8 cellular contexts compared by ENCODE assay signal in the genomic region with DNA sequence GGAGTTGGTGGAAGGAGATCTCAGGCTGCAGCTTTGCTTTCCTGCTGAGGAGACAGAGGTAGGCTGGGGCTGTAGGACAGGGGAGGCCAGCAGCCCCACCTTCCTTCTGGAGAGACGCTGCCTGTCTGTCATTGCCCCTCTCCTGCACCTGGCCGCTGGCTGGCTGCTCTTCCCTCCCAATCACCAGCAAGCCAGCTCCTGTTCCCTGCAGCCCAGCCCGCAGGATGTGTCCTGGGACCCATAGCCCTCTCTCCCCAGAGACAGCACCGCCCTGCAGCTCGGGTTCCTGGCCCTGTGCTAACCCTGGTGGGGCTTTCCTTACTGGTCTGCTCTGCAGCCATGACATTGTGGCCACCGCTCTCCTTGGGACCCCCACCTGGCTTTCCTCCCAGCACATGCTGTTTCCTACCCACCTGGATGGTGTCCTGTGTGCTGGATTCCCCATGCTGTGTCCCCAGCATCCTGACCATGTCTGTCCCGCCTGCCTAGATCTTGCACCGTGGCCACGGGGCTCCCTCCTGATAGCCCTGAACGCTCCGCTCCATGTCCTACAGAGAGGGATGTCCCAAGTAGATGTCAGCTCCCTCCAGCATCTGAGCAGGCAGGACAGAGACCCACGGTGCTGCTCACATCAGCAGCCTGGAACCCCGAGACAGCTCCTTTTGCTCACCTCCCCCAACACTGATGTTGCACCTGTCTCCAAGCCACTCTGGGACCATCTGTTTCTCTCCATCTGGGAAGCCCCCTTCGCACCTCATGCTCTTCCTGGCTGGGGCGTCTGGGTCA. TPM values are rescaled to one million over a fixed set of nuclear protein-coding genes. Genes with fewer than 3 reads are reported as not detected.
DNase-seq lines count a peak whose midpoint lies in the region; ATAC-seq and TF ChIP-seq lines count a peak whose summit lies in the region.

No MANE protein-coding gene starts in this region.

- TF ChIP-seq CTCF in RWPE2 (IDR thresholded peaks at IDR 0.05; ENCODE audit: poor library complexity, severe bottlenecking) (no peak), fibroblast of the aortic adventitia (IDR thresholded peaks at IDR 0.05; ENCODE audit: insufficient read depth, low read length) (no peak)

- H3K4me3 ChIP-seq in RWPE2 (ENCODE audit: severe bottlenecking) (peak overlapping the region; percentile 82), fibroblast of the aortic adventitia (ENCODE audit: low read depth, low read length) (peak overlapping the region; percentile 80)

- peaks cover 6% of the 10 kb centered on the region for H3K4me1 ChIP-seq in RWPE2 (ENCODE audit: insufficient read depth, poor library complexity, severe bottlenecking)

- peak; percentile 52 for DNase-seq in NCI-H82 (lab: John Stamatoyannopoulos, UW)
- DNase-seq in NCI-H82 treated with DMSO at 0.1 percent for 48 hours (lab: John Stamatoyannopoulos, UW; ENCODE audit: unreplicated experiment) = no peak
- peak; percentile 66 for DNase-seq in RWPE2 (ENCODE audit: low spot score)
- no peak for DNase-seq in fibroblast of the aortic adventitia (ENCODE audit: low read depth)
- peak; percentile 17 for DNase-seq in retina
- no peak for DNase-seq in cerebellar cortex (ENCODE audit: low spot score)
- no peak for DNase-seq in activated CD8-positive, alpha-beta memory T cell treated with anti-CD3 and anti-CD28 coated beads for 24 hours

- no peaks in the 10 kb centered on the region for H3K27me3 ChIP-seq in RWPE2 (ENCODE audit: insufficient read depth, poor library complexity, severe bottlenecking)

- no peak overlapping the region for H3K27ac ChIP-seq in RWPE2 (ENCODE audit: poor library complexity, severe bottlenecking)

- ATAC-seq in RWPE2 (ENCODE audit: low read depth) (no peak), GM21723 (IDR thresholded peaks at IDR 0.05; ENCODE audit: unreplicated experiment) (no peak)

- H3K36me3 ChIP-seq in RWPE2 (ENCODE audit: low read depth) = peaks cover 10% of the 10 kb centered on the region

- H3K9me3 ChIP-seq in RWPE2 (ENCODE audit: severe bottlenecking) = no peaks in the 10 kb centered on the region

RNA-seq across cellular contexts. Expression of gene MTA1, which starts 1.2 kb away (rescaled TPM):
- 43.0 and 44.4 TPM in 2 replicates for total RNA-seq in fibroblast of the aortic adventitia (ENCODE audit: low replicate concordance)

RNA-seq across cellular contexts. Expression of gene TEX22, which starts 20.1 kb away (rescaled TPM):
- total RNA-seq in fibroblast of the aortic adventitia (ENCODE audit: low replicate concordance) = 0.27 and 1.5 TPM in 2 replicates

RNA-seq across cellular contexts. Expression of gene CRIP2, which starts 56.2 kb away (rescaled TPM):
- 32.9 and 54.3 TPM in 2 replicates for total RNA-seq in fibroblast of the aortic adventitia (ENCODE audit: low replicate concordance)

Comparison
In these comparisons a context has a peak if more than half of its experiments do, and no peak if none do; other contexts are left out.
1. DNase-seq: peak in NCI-H82 (single experiment), RWPE2 (single experiment) and retina (single experiment); none in NCI-H82 treated with DMSO at 0.1 percent for 48 hours (single experiment), fibroblast of the aortic adventitia (single experiment), cerebellar cortex (single experiment) and activated CD8-positive, alpha-beta memory T cell treated with anti-CD3 and anti-CD28 coated beads for 24 hours (single experiment).